Comparison of ENCODE assay signal across 8 cellular contexts in the genomic region with DNA sequence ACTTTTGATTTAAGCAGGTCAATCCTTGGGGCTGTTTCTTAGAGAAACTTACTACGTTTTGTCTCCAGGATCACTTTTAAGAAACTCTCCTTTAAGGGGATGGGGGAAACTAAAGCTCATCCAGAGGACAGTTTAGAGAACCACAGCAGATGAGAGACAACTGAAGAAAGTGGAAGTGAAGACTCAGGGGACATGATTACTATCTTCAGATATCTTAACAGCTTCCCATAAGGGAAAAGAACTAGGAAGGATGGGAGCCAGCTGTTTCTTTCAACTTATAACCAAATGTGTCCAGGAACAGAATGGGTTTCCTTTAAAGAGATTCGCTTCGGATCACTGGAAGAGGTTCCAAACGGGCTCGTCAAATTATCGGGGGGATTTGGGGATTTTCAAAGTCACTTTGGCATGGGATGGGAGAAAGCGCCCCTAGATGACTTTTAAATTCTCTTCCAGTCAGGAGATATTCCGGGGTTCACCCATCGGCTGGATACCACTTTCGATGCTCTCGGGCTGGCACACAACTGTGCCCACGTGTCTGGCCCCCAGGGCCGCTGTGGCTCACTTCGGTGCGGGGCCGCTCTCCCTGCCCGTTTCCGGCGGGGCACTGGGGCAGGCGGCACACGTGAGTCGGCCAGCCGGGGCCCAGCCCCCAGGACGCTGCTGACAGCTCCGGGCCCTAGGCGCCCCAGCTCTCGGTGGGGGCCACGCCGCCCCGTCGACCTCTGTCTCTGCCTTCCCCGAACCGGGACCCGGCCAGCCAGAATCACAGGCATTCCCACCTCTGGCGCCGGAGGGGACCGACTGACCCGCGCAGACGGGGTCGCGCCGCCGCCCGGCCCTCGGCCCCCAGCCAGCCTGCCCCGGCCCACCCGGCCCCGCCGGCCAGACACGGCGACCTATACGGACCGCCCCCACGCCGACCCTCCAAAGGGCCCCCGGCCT. TPM values are rescaled to one million over a fixed set of nuclear protein-coding genes. Genes with fewer than 3 reads are reported as not detected.
A peak's percentile ranks its signal among the peaks of the same experiment; 100 is the strongest.
DNase-seq lines count a peak whose midpoint lies in the region; ATAC-seq and TF ChIP-seq lines count a peak whose summit lies in the region.

No MANE protein-coding gene starts in this region.

- peaks cover 5% of the 10 kb centered on the region for H3K4me1 ChIP-seq in ovary (ENCODE audit: insufficient read depth)
- H3K4me1 ChIP-seq in uterus = peaks cover 0 to 13% of the 10 kb centered on the region in 2 donors

- peak overlapping the region; percentile 99 to 100 for H3K27ac ChIP-seq in ovary
- peak overlapping the region; percentile 96 to 100 for H3K27ac ChIP-seq in uterus

- H3K9me3 Mint-ChIP-seq in activated naive CD4-positive, alpha-beta T cell treated with anti-CD3 and anti-CD28 coated beads for 36 hours = no peaks in the 10 kb centered on the region

- TF ChIP-seq POLR2A in ovary (IDR thresholded peaks at IDR 0.05) (no peak), uterus (IDR thresholded peaks at IDR 0.05) (peak in 1 of 2 donors; percentile 31)

- CTCF ChIA-PET in activated naive CD4-positive, alpha-beta T cell treated with anti-CD3 and anti-CD28 coated beads for 36 hours (lab: Charles Lee) = interaction anchor here (0.7 to 0.9 kb wide), 4 partner anchors 25 to 616 kb away, joined by 3 to 4 read pairs (median 3); no protein-coding TSS in a partner anchor

- H3K36me3 ChIP-seq in ovary (no peaks in the 10 kb centered on the region), uterus (no peaks in the 10 kb centered on the region)

- no peaks in the 10 kb centered on the region for H3K9me3 ChIP-seq in ovary
- no peaks in the 10 kb centered on the region for H3K9me3 ChIP-seq in uterus

- WGBS in ovary, 3 donors = 1 to 5% (median 1%) methylated on average over 16 to 57 of the region's 57 CpGs

- peak overlapping the region; percentile 82 for H3K4me3 ChIP-seq in ovary
- peak overlapping the region; percentile 53 to 92 for H3K4me3 ChIP-seq in uterus

- H3K27me3 ChIP-seq in ovary (no peaks in the 10 kb centered on the region), uterus (no peaks in the 10 kb centered on the region)

- H3K27me3 Mint-ChIP-seq in activated naive CD4-positive, alpha-beta T cell treated with anti-CD3 and anti-CD28 coated beads for 36 hours (ENCODE audit: low read depth) = no peaks in the 10 kb centered on the region

- peak; percentile 53 for ATAC-seq in GM19023 (IDR thresholded peaks at IDR 0.05; ENCODE audit: unreplicated experiment)
- ATAC-seq in HG03196 (IDR thresholded peaks at IDR 0.05; ENCODE audit: unreplicated experiment) = peak; percentile 63

- TF ChIP-seq CTCF in ovary (IDR thresholded peaks at IDR 0.05) = peak in 2 of 3 donors; percentile 8 to 33
- no peak for TF ChIP-seq CTCF in uterus (IDR thresholded peaks at IDR 0.05)

- H3K27ac Mint-ChIP-seq in activated naive CD4-positive, alpha-beta T cell treated with anti-CD3 and anti-CD28 coated beads for 36 hours = peak overlapping the region; percentile 68

- TF ChIP-seq EP300 in ovary (IDR thresholded peaks at IDR 0.05) = no peak

- DNase-seq in AML-193 (lab: John Stamatoyannopoulos, UW) (peak; percentile 40 to 51), RPMI8226 (peak; percentile 89), head of caudate nucleus (peak in 40 of 42 donors; percentile 9 to 75 (median 44)), ovary (peak; percentile 62 to 73 (median 68)), uterus (peak; percentile 50 to 57)
- peak; percentile 49 for DNase-seq in activated naive CD4-positive, alpha-beta T cell treated with anti-CD3 and anti-CD28 coated beads for 36 hours

- H3K4me1 Mint-ChIP-seq in activated naive CD4-positive, alpha-beta T cell treated with anti-CD3 and anti-CD28 coated beads for 36 hours (ENCODE audit: low read depth) = peaks cover 18% of the 10 kb centered on the region

- intact Hi-C loops in activated naive CD4-positive, alpha-beta T cell treated with anti-CD3 and anti-CD28 coated beads for 36 hours (cut with micrococcal nuclease) = loop anchor here (2.0 to 10.0 kb wide), 2 partner anchors 256 to 376 kb away; a partner anchor contains a TSS
- intact Hi-C loops in head of caudate nucleus (cut with DNase I) (no loop called here), ovary (cut with DNase I) (loop anchor here in 2 of 4 donors (5.0 to 10.0 kb wide), 2 partner anchors 139 to 206 kb away; no protein-coding TSS in a partner anchor), uterus (cut with DNase I; ENCODE audit: low total_unique reads) (no loop called here)

- H3K36me3 Mint-ChIP-seq in activated naive CD4-positive, alpha-beta T cell treated with anti-CD3 and anti-CD28 coated beads for 36 hours (ENCODE audit: low read depth) = peaks cover 2% of the 10 kb centered on the region

- H3K4me3 Mint-ChIP-seq in activated naive CD4-positive, alpha-beta T cell treated with anti-CD3 and anti-CD28 coated beads for 36 hours = peak overlapping the region; percentile 78

RNA-seq across cellular contexts. Expression of a gene that starts 1.0 kb away (rescaled TPM):
- 10 to 100 TPM; 17.8 to 20.7 TPM for total RNA-seq in activated naive CD4-positive, alpha-beta T cell treated with anti-CD3 and anti-CD28 coated beads for 36 hours
- total RNA-seq in ovary (10 to 100 TPM; 33.4 to 80.2 (median 53.2) TPM), uterus (100 to 1,000 TPM in 1 of 4 donors, 10 to 100 TPM in 3; 27.6 to 105 (median 48.5) TPM)
- polyA plus RNA-seq in ovary = 10 to 100 TPM; 32.8 to 44.8 TPM

Comparison
In these comparisons a context has a peak if more than half of its experiments do, and no peak if none do; other contexts are left out.
1. Peak in every context shown above with its lines: DNase-seq, ATAC-seq, H3K4me3 ChIP-seq and H3K27ac ChIP-seq.
2. CTCF ChIP-seq: peak in ovary (2 of 3); none in uterus (0 of 4).